In the genomic region with DNA sequence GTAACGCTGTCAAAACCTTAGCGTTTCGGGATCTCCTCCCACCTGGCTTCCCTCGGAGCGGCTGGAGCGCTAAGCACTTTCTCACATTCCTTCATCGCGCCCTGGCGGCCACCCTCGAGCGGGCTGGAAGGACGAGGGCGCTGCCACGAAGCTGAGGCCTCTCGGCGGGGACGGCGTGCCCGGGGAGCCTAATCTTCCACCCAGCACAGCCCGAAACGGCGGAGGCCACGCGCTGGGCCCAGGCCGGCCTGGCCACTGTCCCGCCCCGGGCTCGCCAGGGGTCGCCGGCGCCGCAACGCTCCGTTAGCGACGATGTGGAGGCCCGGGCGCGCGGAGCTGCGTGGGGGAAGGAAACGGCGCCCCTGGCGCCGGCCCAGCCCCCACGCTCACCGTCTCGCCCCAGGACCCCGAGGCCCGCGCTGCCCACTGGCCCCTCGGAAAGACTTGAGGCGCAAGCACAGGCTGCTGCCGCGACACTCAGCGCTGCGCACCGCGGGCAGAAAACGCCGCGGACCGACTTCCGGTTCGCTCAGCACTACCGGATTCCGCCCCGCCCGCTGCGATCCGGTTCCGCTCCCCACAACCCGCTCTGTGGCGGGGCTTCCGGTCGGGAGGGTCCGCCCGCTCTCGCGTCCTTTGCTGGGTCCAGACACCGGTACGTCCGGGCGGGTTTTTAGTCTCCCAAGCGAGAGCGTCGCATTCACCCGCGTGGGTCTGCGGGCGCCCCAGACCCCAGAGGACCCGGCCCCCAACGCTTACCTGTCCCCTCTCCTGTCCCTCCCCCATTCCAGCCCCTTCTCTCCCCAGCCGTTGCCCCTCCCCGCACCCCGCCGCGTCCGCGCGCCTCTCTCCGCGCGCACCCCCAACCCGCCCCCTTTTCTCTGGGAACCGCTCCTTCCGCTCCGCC, we compare ENCODE assay signal across 8 cellular contexts. TPM values are rescaled to one million over a fixed set of nuclear protein-coding genes. Genes with fewer than 3 reads are reported as not detected.
DNase-seq lines count a peak whose midpoint lies in the region; ATAC-seq and TF ChIP-seq lines count a peak whose summit lies in the region.

A gene with protein sequence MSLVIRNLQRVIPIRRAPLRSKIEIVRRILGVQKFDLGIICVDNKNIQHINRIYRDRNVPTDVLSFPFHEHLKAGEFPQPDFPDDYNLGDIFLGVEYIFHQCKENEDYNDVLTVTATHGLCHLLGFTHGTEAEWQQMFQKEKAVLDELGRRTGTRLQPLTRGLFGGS (plus strand): TSS at position 582 of the 907 bp plus-strand sequence. CDS start 572 bp downstream, outside the sequence.

- H3K9me3 Mint-ChIP-seq in activated T-helper 17 cell treated with anti-CD3 and anti-CD28 coated beads, Interleukin-2, amount 50 U/mL, for 72 hours, result no peaks in the 10 kb centered on the region
- no peaks in the 10 kb centered on the region for H3K9me3 Mint-ChIP-seq in natural killer cell

- H3K4me3 ChIP-seq in GM23248, result peak within 1 kb of the TSS; percentile 90
- H3K4me3 ChIP-seq in fibroblast of mammary gland (ENCODE audit: control insufficient read depth, low read depth, low read length), result peak within 1 kb of the TSS; percentile 69

- H3K27ac Mint-ChIP-seq in activated T-helper 17 cell treated with anti-CD3 and anti-CD28 coated beads, Interleukin-2, amount 50 U/mL, for 72 hours, result peak within 1 kb of the TSS; percentile 97
- peak within 1 kb of the TSS; percentile 90 to 92 for H3K27ac Mint-ChIP-seq in natural killer cell

- in situ Hi-C loops in GM23248 (cut with MboI), result no loop called here

- peak within 1 kb of the TSS; percentile 76 for H3K27ac ChIP-seq in GM23248

- TF ChIP-seq CTCF in fibroblast of mammary gland (conservative IDR thresholded peaks at IDR 0.05; ENCODE audit: control insufficient read depth, insufficient read depth, low read depth, low read length) (peak; percentile 22), natural killer cell (IDR thresholded peaks at IDR 0.05) (peak; percentile 21)

- ATAC-seq in activated T-helper 17 cell treated with anti-CD3 and anti-CD28 coated beads, Interleukin-2, amount 50 U/mL, for 72 hours (replicated peaks), result peak; percentile 92
- peak; percentile 86 to 94 (median 88) for ATAC-seq in natural killer cell

- H3K27me3 Mint-ChIP-seq in activated T-helper 17 cell treated with anti-CD3 and anti-CD28 coated beads, Interleukin-2, amount 50 U/mL, for 72 hours, result no peaks in the 10 kb centered on the region
- no peaks in the 10 kb centered on the region for H3K27me3 Mint-ChIP-seq in natural killer cell (ENCODE audit: low read depth in 2 of 2)

- H3K9ac ChIP-seq in GM23248, result peak within 1 kb of the TSS; percentile 88

- no peaks in the 10 kb centered on the region for H3K9me3 ChIP-seq in GM23248 (ENCODE audit: low read depth)

- H3K27me3 ChIP-seq in GM23248 (replicated peaks; ENCODE audit: insufficient read depth), result no peaks in the 10 kb centered on the region

- H3K36me3 Mint-ChIP-seq in activated T-helper 17 cell treated with anti-CD3 and anti-CD28 coated beads, Interleukin-2, amount 50 U/mL, for 72 hours (ENCODE audit: low read depth), result peaks cover 57% of the 10 kb centered on the region
- H3K36me3 Mint-ChIP-seq in natural killer cell, result no peaks in the 10 kb centered on the region

- no peaks in the 10 kb centered on the region for H4K20me1 ChIP-seq in GM23248 (ENCODE audit: insufficient read depth)

- H3K4me1 ChIP-seq in GM23248 (ENCODE audit: insufficient read depth), result peaks cover 37% of the 10 kb centered on the region

- peak; percentile 92 for DNase-seq in EH (ENCODE audit: low read depth)
- peak; percentile 96 for DNase-seq in GM23248
- DNase-seq in LHCN-M2 (ENCODE audit: low read depth), result peak; percentile 88
- DNase-seq in RPMI8226, result peak; percentile 94
- DNase-seq in fibroblast of mammary gland (ENCODE audit: low read depth), result peak; percentile 88
- peak; percentile 76 for DNase-seq in natural killer cell
- DNase-seq in stimulated activated naive CD4-positive, alpha-beta T cell (lab: John Stamatoyannopoulos, UW), result peak; percentile 60 to 82 (median 74)

- peaks cover 10% of the 10 kb centered on the region; the same call in 1 of the 2 replicates for H3K36me3 ChIP-seq in GM23248 (ENCODE audit: low read depth)

- 1 to 2% methylated on average over 84 to 96 of the region's 108 CpGs for WGBS in GM23248 (ENCODE audit: low coverage in 1 of 2, low lambda C conversion rate in 2 of 2, missing lambda C conversion rate in 2 of 2), 2 experiments

- peaks cover 23% of the 10 kb centered on the region for H3K4me1 Mint-ChIP-seq in activated T-helper 17 cell treated with anti-CD3 and anti-CD28 coated beads, Interleukin-2, amount 50 U/mL, for 72 hours
- H3K4me1 Mint-ChIP-seq in natural killer cell, result peaks cover 32 to 50% of the 10 kb centered on the region in 2 donors

- peaks cover 25% of the 10 kb centered on the region for H3F3A ChIP-seq in GM23248 (ENCODE audit: insufficient read depth)

- H3K79me2 ChIP-seq in GM23248 (ENCODE audit: insufficient read depth), result peaks cover 83% of the 10 kb centered on the region

- H3K9me2 ChIP-seq in GM23248 (ENCODE audit: insufficient read depth), result no peaks in the 10 kb centered on the region

- intact Hi-C loops in natural killer cell (cut with micrococcal nuclease), result loop anchor here (2.0 kb wide), 1 partner anchor 39 kb away; a partner anchor contains a TSS

- peak within 1 kb of the TSS; percentile 92 for H3K4me3 Mint-ChIP-seq in activated T-helper 17 cell treated with anti-CD3 and anti-CD28 coated beads, Interleukin-2, amount 50 U/mL, for 72 hours
- H3K4me3 Mint-ChIP-seq in natural killer cell, result peak within 1 kb of the TSS; percentile 99

- H3K4me2 ChIP-seq in GM23248 (ENCODE audit: unreplicated experiment), result peak within 1 kb of the TSS; percentile 95

- H2AFZ ChIP-seq in GM23248, result peak within 1 kb of the TSS; percentile 96

RNA-seq across cellular contexts. Expression of the gene that starts here (rescaled TPM):
- 16.4 and 21.2 TPM in 2 replicates for total RNA-seq in GM23248 (2014; rRNA removed; shearing (Covaris generic))
- 17.5 and 19.1 TPM in 2 replicates for polyA plus RNA-seq in GM23248 (2016; fragmentation: Nextera tagmentation; extraction: Ambion mirVana)
- 18.1 and 25.2 TPM in 2 replicates for total RNA-seq in LHCN-M2 (2014; rRNA removed)
- 25.2 TPM for polyA plus RNA-seq in LHCN-M2 (2012)
- 10 to 100 TPM in 1 of 2 donors, 1 to 10 TPM in 1; 7.0 to 14.8 TPM for total RNA-seq in activated T-helper 17 cell treated with anti-CD3 and anti-CD28 coated beads, Interleukin-2, amount 50 U/mL, for 72 hours
- total RNA-seq in natural killer cell, result 10 to 100 TPM; 10.8 to 13.7 (median 12.7) TPM

Comparison
In these comparisons a context has a peak if more than half of its experiments do, and no peak if none do; other contexts are left out.
1. Peak in every context shown above with its lines: DNase-seq, ATAC-seq, H3K4me3 ChIP-seq and H3K27ac ChIP-seq.